ENCODE assay signal across 1 cellular context in genomic region chr12:96371138-96371786, GRCh38.
TF ChIP-seq lines count a peak whose summit lies in the region.

No MANE protein-coding gene starts in this region.

TF ChIP-seq in K562, 482 proteins besides CTCF, POLR2A, EP300 and RAD21 (continued from another document and continues in another):
- TF ChIP-seq GTF3C2 (IDR thresholded peaks at IDR 0.05; ENCODE audit: borderline replicate concordance, extremely low read depth, insufficient read length) (no peak), SMARCA4 (IDR thresholded peaks at IDR 0.05) (peak; percentile 66; the same call in 1 of the 2 replicates), ZNF263 (CRISPR knock-in tag; IDR thresholded peaks at IDR 0.05; ENCODE audit: borderline replicate concordance) (no peak), ARHGAP35 (IDR thresholded peaks at IDR 0.05; ENCODE audit: partially characterized antibody) (no peak), KLF10 (CRISPR knock-in tag; IDR thresholded peaks at IDR 0.05) (no peak), FOXJ2 (tag; IDR thresholded peaks at IDR 0.05) (no peak), NR2C1 (IDR thresholded peaks at IDR 0.05) (peak; percentile 31; the same call in 1 of the 2 replicates), NR2C1 (tag; IDR thresholded peaks at IDR 0.05) (peak; percentile 46; the same call in 1 of the 2 replicates), SETDB1 (IDR thresholded peaks at IDR 0.05; ENCODE audit: low read length) (no peak), MBD2 (IDR thresholded peaks at IDR 0.05; ENCODE audit: borderline replicate concordance, low read depth) (no peak), ZFP30 (CRISPR knock-in tag; IDR thresholded peaks at IDR 0.05; ENCODE audit: borderline replicate concordance) (no peak), HDAC2 (IDR thresholded peaks at IDR 0.05) (peak; percentile 66; the same call in 1 of the 2 replicates), NCOA2 (IDR thresholded peaks at IDR 0.05; ENCODE audit: partially characterized antibody in 2 of 2) (no peak), ZNF76 (CRISPR knock-in tag; IDR thresholded peaks at IDR 0.05; ENCODE audit: borderline replicate concordance) (no peak), RNF219 (CRISPR knock-in tag; IDR thresholded peaks at IDR 0.05) (no peak), MAFG (tag; conservative IDR thresholded peaks at IDR 0.05) (peak; percentile 61), RCOR1 (IDR thresholded peaks at IDR 0.05; ENCODE audit: borderline replicate concordance in 1 of 2, low read depth in 2 of 2, low read length in 2 of 2) (peak in 1 of 2 experiments; percentile 66; a peak in 1 of 4 replicates), ARID1B (IDR thresholded peaks at IDR 0.05) (peak; percentile 85), ZFP36 (IDR thresholded peaks at IDR 0.05; ENCODE audit: low read depth, low read length, partially characterized antibody) (no peak), MEF2D (tag; conservative IDR thresholded peaks at IDR 0.05; ENCODE audit: low read depth) (no peak), ZNF217 (CRISPR knock-in tag; IDR thresholded peaks at IDR 0.05) (no peak), KAT8 (IDR thresholded peaks at IDR 0.05; ENCODE audit: low read depth) (no peak), CEBPG (CRISPR knock-in tag; IDR thresholded peaks at IDR 0.05) (no peak), CEBPG (tag; conservative IDR thresholded peaks at IDR 0.05 in 1 of 2, IDR thresholded peaks at IDR 0.05 in 1 of 2) (no peak), AFF1 (IDR thresholded peaks at IDR 0.05; ENCODE audit: low read depth in 1 of 2, partially characterized antibody in 2 of 2) (peak in 1 of 2 experiments; percentile 25), ZNF143 (CRISPR knock-in tag; IDR thresholded peaks at IDR 0.05) (no peak), NR2C2 (CRISPR knock-in tag; IDR thresholded peaks at IDR 0.05) (no peak), NR2C2 (tag; IDR thresholded peaks at IDR 0.05) (peak; percentile 67), HES1 (IDR thresholded peaks at IDR 0.05; ENCODE audit: low read depth) (peak; percentile 31; the same call in 1 of the 2 replicates), HMG20B (CRISPR knock-in tag; IDR thresholded peaks at IDR 0.05) (no peak), ZNF324 (CRISPR knock-in tag; IDR thresholded peaks at IDR 0.05) (no peak), ARNT (IDR thresholded peaks at IDR 0.05) (0 out of 4 replicates have a peak, but pooled peaks of 1 of the 2 experiments have one; percentile 13), TARDBP (IDR thresholded peaks at IDR 0.05) (no peak), BHLHE40 (IDR thresholded peaks at IDR 0.05; ENCODE audit: low read length) (peak; percentile 53), MITF (IDR thresholded peaks at IDR 0.05) (no peak), NKRF (IDR thresholded peaks at IDR 0.05; ENCODE audit: borderline replicate concordance) (0 out of 2 replicates have a peak, but pooled peaks have one; percentile 14), CC2D1A (IDR thresholded peaks at IDR 0.05) (0 out of 2 replicates have a peak, but pooled peaks have one; percentile 60), SAFB (IDR thresholded peaks at IDR 0.05; ENCODE audit: borderline replicate concordance, low read depth, low read length) (no peak), RBM25 (IDR thresholded peaks at IDR 0.05; ENCODE audit: low read depth, low read length, severe bottlenecking) (no peak), TCF15 (CRISPR knock-in tag; IDR thresholded peaks at IDR 0.05) (no peak), ZNF253 (CRISPR knock-in tag; conservative IDR thresholded peaks at IDR 0.05) (no peak), MEF2A (IDR thresholded peaks at IDR 0.05; ENCODE audit: control insufficient read depth, low read depth, low read length) (no peak), MNT (conservative IDR thresholded peaks at IDR 0.05) (no peak), ZNF639 (CRISPR knock-in tag; conservative IDR thresholded peaks at IDR 0.05 in 1 of 2, IDR thresholded peaks at IDR 0.05 in 1 of 2) (no peak)
